1 cellular context compared by ENCODE assay signal in the genomic region with DNA sequence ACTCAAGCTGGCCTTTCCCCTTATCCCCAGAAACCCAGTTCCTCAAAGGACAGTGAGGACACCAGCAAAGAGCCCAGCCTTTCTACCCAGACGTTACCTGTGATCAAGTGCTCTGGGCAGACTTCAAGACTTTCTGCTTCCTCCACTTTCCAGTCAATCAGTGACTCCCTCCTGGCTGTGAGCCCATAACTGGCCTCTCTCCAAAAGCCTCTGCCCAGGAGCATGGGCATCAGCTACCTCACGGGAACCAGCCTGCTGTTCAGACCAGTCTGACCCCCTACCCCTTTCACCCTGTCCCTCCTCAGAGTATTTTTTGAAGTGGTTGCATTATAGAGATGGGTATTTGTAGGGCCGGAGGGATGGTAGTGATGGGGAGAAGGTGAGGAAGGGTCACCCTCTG.
TF ChIP-seq lines count a peak whose summit lies in the region.

No MANE protein-coding gene starts in this region.

TF ChIP-seq in liver, 16 proteins besides CTCF, POLR2A, EP300 and RAD21 (continued from another document):
- peak; percentile 31 to 38 for TF ChIP-seq HNF4A (conservative IDR thresholded peaks at IDR 0.05)
- TF ChIP-seq, protein P1, sequence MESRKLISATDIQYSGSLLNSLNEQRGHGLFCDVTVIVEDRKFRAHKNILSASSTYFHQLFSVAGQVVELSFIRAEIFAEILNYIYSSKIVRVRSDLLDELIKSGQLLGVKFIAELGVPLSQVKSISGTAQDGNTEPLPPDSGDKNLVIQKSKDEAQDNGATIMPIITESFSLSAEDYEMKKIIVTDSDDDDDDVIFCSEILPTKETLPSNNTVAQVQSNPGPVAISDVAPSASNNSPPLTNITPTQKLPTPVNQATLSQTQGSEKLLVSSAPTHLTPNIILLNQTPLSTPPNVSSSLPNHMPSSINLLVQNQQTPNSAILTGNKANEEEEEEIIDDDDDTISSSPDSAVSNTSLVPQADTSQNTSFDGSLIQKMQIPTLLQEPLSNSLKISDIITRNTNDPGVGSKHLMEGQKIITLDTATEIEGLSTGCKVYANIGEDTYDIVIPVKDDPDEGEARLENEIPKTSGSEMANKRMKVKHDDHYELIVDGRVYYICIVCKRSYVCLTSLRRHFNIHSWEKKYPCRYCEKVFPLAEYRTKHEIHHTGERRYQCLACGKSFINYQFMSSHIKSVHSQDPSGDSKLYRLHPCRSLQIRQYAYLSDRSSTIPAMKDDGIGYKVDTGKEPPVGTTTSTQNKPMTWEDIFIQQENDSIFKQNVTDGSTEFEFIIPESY (IDR thresholded peaks at IDR 0.05), result no peak
